Comparison of ENCODE assay signal across 13 cellular contexts in genomic region chr15:82831894-82832600, GRCh38. TPM values are rescaled to one million over a fixed set of nuclear protein-coding genes. Genes with fewer than 3 reads are reported as not detected.
DNase-seq lines count a peak whose midpoint lies in the region; ATAC-seq and TF ChIP-seq lines count a peak whose summit lies in the region.
"Had no signal": no experiment of that assay in that cellular context is flagged by ENCODE, and none has a peak within 500 bp of the region (broad histone marks: within the 10 kb centered on the region; RNA-seq: fewer than 3 reads in every experiment).

No MANE protein-coding gene starts in this region.

- H3K4me1 Mint-ChIP-seq in T-helper 1 cell treated with Interleukin-12 subunit alpha and Interleukin-12 subunit beta and Interleukin-4 antibody, amounts not matched to agents 30 μg/mL and 1 μg/mL, for 36 hours (ENCODE audit: low read depth), result peaks cover 37% of the 10 kb centered on the region
- peaks cover 23% of the 10 kb centered on the region for H3K4me1 Mint-ChIP-seq in osteocyte (ENCODE audit: unreplicated experiment)

- H3K9me3 Mint-ChIP-seq in T-helper 1 cell treated with Interleukin-12 subunit alpha and Interleukin-12 subunit beta and Interleukin-4 antibody, amounts not matched to agents 30 μg/mL and 1 μg/mL, for 36 hours, result no peaks in the 10 kb centered on the region
- no peaks in the 10 kb centered on the region for H3K9me3 Mint-ChIP-seq in osteocyte (ENCODE audit: unreplicated experiment)
- H3K9me3 Mint-ChIP-seq: IgD-negative memory B cell had no signal

- H3K27ac ChIP-seq in ascending aorta, result peak overlapping the region; percentile 0 to 26

- DNase-seq in T-helper 1 cell (no peak), ascending aorta (ENCODE audit: low spot score in 2 of 2) (no peak), osteocyte (ENCODE audit: extremely low spot score, unreplicated experiment) (no peak), NCI-H2171 (lab: John Stamatoyannopoulos, UW) (no peak), AG20443 (ENCODE audit: low spot score) (no peak), SIG-M5 treated with dmso at 0.1 percent for 504 hours (lab: John Stamatoyannopoulos, UW; ENCODE audit: unreplicated experiment) (no peak)
- DNase-seq: DMS79, NCI-H2171 treated with DMSO at 0.1 percent for 48 hours had no signal

- intact Hi-C loops in ascending aorta (cut with DNase I), result loop anchor here (1.0 kb wide), 1 partner anchor 23 kb away; the partner anchor contains the start of gene WHAMM

- H3K4me3 Mint-ChIP-seq in T-helper 1 cell treated with Interleukin-12 subunit alpha and Interleukin-12 subunit beta and Interleukin-4 antibody, amounts not matched to agents 30 μg/mL and 1 μg/mL, for 36 hours, result peak overlapping the region; percentile 63
- H3K4me3 Mint-ChIP-seq in osteocyte (ENCODE audit: unreplicated experiment), result no peak overlapping the region
- H3K4me3 Mint-ChIP-seq: IgD-negative memory B cell had no signal

- TF ChIP-seq CTCF in ascending aorta (IDR thresholded peaks at IDR 0.05), result no peak
- no peak for TF ChIP-seq CTCF in osteocyte (IDR thresholded peaks at IDR 0.05)

- peak; percentile 7 for ATAC-seq in HG03571 (IDR thresholded peaks at IDR 0.05; ENCODE audit: unreplicated experiment)
- ATAC-seq: naive thymus-derived CD8-positive, alpha-beta T cell had no signal

- no peaks in the 10 kb centered on the region for H3K27me3 ChIP-seq in ascending aorta

- H3K36me3 ChIP-seq in ascending aorta, result peaks cover 75 to 99% of the 10 kb centered on the region in 2 donors

- peak overlapping the region; percentile 90 for H3K27ac Mint-ChIP-seq in T-helper 1 cell treated with Interleukin-12 subunit alpha and Interleukin-12 subunit beta and Interleukin-4 antibody, amounts not matched to agents 30 μg/mL and 1 μg/mL, for 36 hours
- peak overlapping the region; percentile 73 for H3K27ac Mint-ChIP-seq in osteocyte (ENCODE audit: unreplicated experiment)

- H3K36me3 Mint-ChIP-seq in T-helper 1 cell treated with Interleukin-12 subunit alpha and Interleukin-12 subunit beta and Interleukin-4 antibody, amounts not matched to agents 30 μg/mL and 1 μg/mL, for 36 hours (ENCODE audit: low read depth), result peaks cover 80% of the 10 kb centered on the region
- peaks cover 72% of the 10 kb centered on the region for H3K36me3 Mint-ChIP-seq in osteocyte (ENCODE audit: unreplicated experiment)

- H3K9me3 ChIP-seq in ascending aorta, result no peaks in the 10 kb centered on the region

- no peak overlapping the region for H3K4me3 ChIP-seq in ascending aorta

- no peaks in the 10 kb centered on the region for H3K27me3 Mint-ChIP-seq in T-helper 1 cell treated with Interleukin-12 subunit alpha and Interleukin-12 subunit beta and Interleukin-4 antibody, amounts not matched to agents 30 μg/mL and 1 μg/mL, for 36 hours (ENCODE audit: low read depth)
- H3K27me3 Mint-ChIP-seq in osteocyte (ENCODE audit: unreplicated experiment), result no peaks in the 10 kb centered on the region
- H3K27me3 Mint-ChIP-seq: IgD-negative memory B cell; naive thymus-derived CD8-positive, alpha-beta T cell had no signal

- peaks cover 0 to 11% of the 10 kb centered on the region in 2 donors for H3K4me1 ChIP-seq in ascending aorta

RNA-seq across cellular contexts. Expression of gene WHAMM, which starts 22.6 kb away (rescaled TPM):
- total RNA-seq in ascending aorta, result 18.8 TPM
- 8.9 and 9.6 TPM in 2 replicates for total RNA-seq in osteocyte

RNA-seq across cellular contexts. Expression of gene FSD2, which starts 26.2 kb away (rescaled TPM):
- total RNA-seq in ascending aorta, result not detected
- not detected in 2 replicates for total RNA-seq in osteocyte
- total RNA-seq: A172; naive thymus-derived CD8-positive, alpha-beta T cell had no signal
